ENCODE assay signal across 10 cellular contexts in genomic region chr5:398475-399295, GRCh38. TPM values are rescaled to one million over a fixed set of nuclear protein-coding genes. Genes with fewer than 3 reads are reported as not detected.
DNase-seq lines count a peak whose midpoint lies in the region; ATAC-seq and TF ChIP-seq lines count a peak whose summit lies in the region.
"Had no signal": no experiment of that assay in that cellular context is flagged by ENCODE, and none has a peak within 500 bp of the region (broad histone marks: within the 10 kb centered on the region; RNA-seq: fewer than 3 reads in every experiment).

No MANE protein-coding gene starts in this region.

- H3K4me3 ChIP-seq in NB4 (ENCODE audit: low read depth, low read length) (peak overlapping the region; percentile 47), skin epidermis (no peak overlapping the region)

- intact Hi-C loops in activated CD4-positive, alpha-beta T cell treated with anti-CD3 and anti-CD28 coated beads, Interleukin-2, amount 10 ng/mL, durations not matched to agents 24 days and 14 days (cut with micrococcal nuclease), result no loop called here
- intact Hi-C loops in dendritic cell treated with granulocyte-macrophage colony-stimulating factor and Interleukin-4, amounts not matched to agents 40 ng/mL and 50 ng/mL, for 4 days (cut with micrococcal nuclease), result loop anchor here (1.0 kb wide), 1 partner anchor 24 kb away; no protein-coding TSS in a partner anchor

- ATAC-seq in GM18909 (IDR thresholded peaks at IDR 0.05; ENCODE audit: poor library complexity, unreplicated experiment) (no peak), GM21576 (IDR thresholded peaks at IDR 0.05; ENCODE audit: unreplicated experiment) (no peak)
- ATAC-seq: Panc1 had no signal

- peaks cover 38% of the 10 kb centered on the region for H3K36me3 Mint-ChIP-seq in activated CD4-positive, alpha-beta T cell treated with anti-CD3 and anti-CD28 coated beads, Interleukin-2, amount 10 ng/mL, durations not matched to agents 7 days and 5 days (ENCODE audit: low read depth)
- peaks cover 23% of the 10 kb centered on the region for H3K36me3 Mint-ChIP-seq in activated CD4-positive, alpha-beta T cell treated with anti-CD3 and anti-CD28 coated beads, Interleukin-2, amount 10 ng/mL, durations not matched to agents 24 days and 14 days (ENCODE audit: low read depth)
- H3K36me3 Mint-ChIP-seq in dendritic cell treated with granulocyte-macrophage colony-stimulating factor and Interleukin-4, amounts not matched to agents 40 ng/mL and 50 ng/mL, for 4 days (ENCODE audit: low read depth), result peaks cover 57% of the 10 kb centered on the region

- peak; percentile 5 for TF ChIP-seq CTCF in NB4 (IDR thresholded peaks at IDR 0.05; ENCODE audit: low read depth, low read length)

- H3K4me3 Mint-ChIP-seq in activated CD4-positive, alpha-beta T cell treated with anti-CD3 and anti-CD28 coated beads, Interleukin-2, amount 10 ng/mL, durations not matched to agents 7 days and 5 days, result no peak overlapping the region
- H3K4me3 Mint-ChIP-seq in activated CD4-positive, alpha-beta T cell treated with anti-CD3 and anti-CD28 coated beads, Interleukin-2, amount 10 ng/mL, durations not matched to agents 24 days and 14 days, result no peak overlapping the region
- no peak overlapping the region for H3K4me3 Mint-ChIP-seq in dendritic cell treated with granulocyte-macrophage colony-stimulating factor and Interleukin-4, amounts not matched to agents 40 ng/mL and 50 ng/mL, for 4 days

- peak overlapping the region; percentile 75 for H3K27ac Mint-ChIP-seq in activated CD4-positive, alpha-beta T cell treated with anti-CD3 and anti-CD28 coated beads, Interleukin-2, amount 10 ng/mL, durations not matched to agents 7 days and 5 days
- H3K27ac Mint-ChIP-seq in activated CD4-positive, alpha-beta T cell treated with anti-CD3 and anti-CD28 coated beads, Interleukin-2, amount 10 ng/mL, durations not matched to agents 24 days and 14 days, result no peak overlapping the region
- peak overlapping the region; percentile 99 for H3K27ac Mint-ChIP-seq in dendritic cell treated with granulocyte-macrophage colony-stimulating factor and Interleukin-4, amounts not matched to agents 40 ng/mL and 50 ng/mL, for 4 days

- no peaks in the 10 kb centered on the region for H3K27me3 Mint-ChIP-seq in activated CD4-positive, alpha-beta T cell treated with anti-CD3 and anti-CD28 coated beads, Interleukin-2, amount 10 ng/mL, durations not matched to agents 7 days and 5 days
- H3K27me3 Mint-ChIP-seq in activated CD4-positive, alpha-beta T cell treated with anti-CD3 and anti-CD28 coated beads, Interleukin-2, amount 10 ng/mL, durations not matched to agents 24 days and 14 days, result no peaks in the 10 kb centered on the region
- H3K27me3 Mint-ChIP-seq in dendritic cell treated with granulocyte-macrophage colony-stimulating factor and Interleukin-4, amounts not matched to agents 40 ng/mL and 50 ng/mL, for 4 days, result no peaks in the 10 kb centered on the region

- peak overlapping the region in 18 of 21 experiments; percentile 5 to 97 (median 78) for H3K27ac ChIP-seq in skin epidermis
- H3K27ac ChIP-seq: C4-2B had no signal

- TF ChIP-seq POLR2A in NB4 (IDR thresholded peaks at IDR 0.05; ENCODE audit: extremely low read depth, insufficient read length), result peak; percentile 18

- H3K9me3 Mint-ChIP-seq in activated CD4-positive, alpha-beta T cell treated with anti-CD3 and anti-CD28 coated beads, Interleukin-2, amount 10 ng/mL, durations not matched to agents 7 days and 5 days, result no peaks in the 10 kb centered on the region
- H3K9me3 Mint-ChIP-seq in activated CD4-positive, alpha-beta T cell treated with anti-CD3 and anti-CD28 coated beads, Interleukin-2, amount 10 ng/mL, durations not matched to agents 24 days and 14 days, result no peaks in the 10 kb centered on the region
- H3K9me3 Mint-ChIP-seq in dendritic cell treated with granulocyte-macrophage colony-stimulating factor and Interleukin-4, amounts not matched to agents 40 ng/mL and 50 ng/mL, for 4 days, result no peaks in the 10 kb centered on the region

- peak; percentile 35 for DNase-seq in activated CD4-positive, alpha-beta T cell treated with anti-CD3 and anti-CD28 coated beads, Interleukin-2, amount 10 ng/mL, durations not matched to agents 7 days and 5 days
- DNase-seq in activated CD4-positive, alpha-beta T cell treated with anti-CD3 and anti-CD28 coated beads, Interleukin-2, amount 10 ng/mL, durations not matched to agents 24 days and 14 days, result no peak
- DNase-seq in NB4 (ENCODE audit: low read depth) (peak; percentile 70), GM19240 (ENCODE audit: insufficient read length, low spot score) (no peak)

- POLR2A ChIA-PET in activated CD4-positive, alpha-beta T cell treated with anti-CD3 and anti-CD28 coated beads, Interleukin-2, amount 10 ng/mL, durations not matched to agents 7 days and 5 days (lab: Charles Lee), result no interaction called here

- peaks cover 52% of the 10 kb centered on the region for H3K4me1 Mint-ChIP-seq in activated CD4-positive, alpha-beta T cell treated with anti-CD3 and anti-CD28 coated beads, Interleukin-2, amount 10 ng/mL, durations not matched to agents 7 days and 5 days
- H3K4me1 Mint-ChIP-seq in activated CD4-positive, alpha-beta T cell treated with anti-CD3 and anti-CD28 coated beads, Interleukin-2, amount 10 ng/mL, durations not matched to agents 24 days and 14 days, result peaks cover 22% of the 10 kb centered on the region
- peaks cover 86% of the 10 kb centered on the region for H3K4me1 Mint-ChIP-seq in dendritic cell treated with granulocyte-macrophage colony-stimulating factor and Interleukin-4, amounts not matched to agents 40 ng/mL and 50 ng/mL, for 4 days (ENCODE audit: low read depth)

- CTCF ChIA-PET in activated CD4-positive, alpha-beta T cell treated with anti-CD3 and anti-CD28 coated beads, Interleukin-2, amount 10 ng/mL, durations not matched to agents 7 days and 5 days (lab: Charles Lee), result interaction anchor here (0.9 to 1.4 kb wide), 4 partner anchors 19 to 134 kb away, joined by 3 read pairs; partner anchors contain the start of gene AHRR

RNA-seq across cellular contexts. Expression of gene EXOC3, which starts 44.3 kb away (rescaled TPM):
- 10 to 100 TPM; 65.5 to 79.0 TPM for total RNA-seq in activated CD4-positive, alpha-beta T cell treated with anti-CD3 and anti-CD28 coated beads, Interleukin-2, amount 10 ng/mL, durations not matched to agents 7 days and 5 days
- 64.5 and 67.2 TPM in 2 replicates for total RNA-seq in activated CD4-positive, alpha-beta T cell treated with anti-CD3 and anti-CD28 coated beads, Interleukin-2, amount 10 ng/mL, durations not matched to agents 24 days and 14 days

Comparison
In these comparisons a context has a peak if more than half of its experiments do, and no peak if none do; other contexts are left out.
1. DNase-seq: peak in activated CD4-positive, alpha-beta T cell treated with anti-CD3 and anti-CD28 coated beads, Interleukin-2, amount 10 ng/mL, durations not matched to agents 7 days and 5 days (single experiment) and NB4 (single experiment); none in activated CD4-positive, alpha-beta T cell treated with anti-CD3 and anti-CD28 coated beads, Interleukin-2, amount 10 ng/mL, durations not matched to agents 24 days and 14 days (single experiment) and GM19240 (single experiment).